ENCODE assay signal across 2 cellular contexts in genomic region chr2:46852598-46852997, GRCh38.
TF ChIP-seq lines count a peak whose summit lies in the region.

No MANE protein-coding gene starts in this region.

TF ChIP-seq in A549, 52 proteins besides CTCF, POLR2A, EP300 and RAD21 (continued from another document):
- no peak for TF ChIP-seq ATOH8 (CRISPR knock-in tag; IDR thresholded peaks at IDR 0.05; ENCODE audit: low read depth)
- TF ChIP-seq ELK1 (IDR thresholded peaks at IDR 0.05; ENCODE audit: low read depth, low read length): no peak
- TF ChIP-seq MAX (IDR thresholded peaks at IDR 0.05): no peak
- no peak for TF ChIP-seq KDM1A (IDR thresholded peaks at IDR 0.05; ENCODE audit: low read depth)
- no peak for TF ChIP-seq RNF2 (IDR thresholded peaks at IDR 0.05; ENCODE audit: borderline replicate concordance, low read depth)
- no peak for TF ChIP-seq MAFK (IDR thresholded peaks at IDR 0.05; ENCODE audit: partially characterized antibody)

TF ChIP-seq in K562, 482 proteins besides CTCF, POLR2A, EP300 and RAD21 (continued from another document and continues in another):
- no peak for TF ChIP-seq AFF4 (CRISPR knock-in tag; IDR thresholded peaks at IDR 0.05)
- no peak for TF ChIP-seq MITF (IDR thresholded peaks at IDR 0.05)
- TF ChIP-seq KLF1 (tag; IDR thresholded peaks at IDR 0.05): no peak
- TF ChIP-seq TAF7 (tag; IDR thresholded peaks at IDR 0.05): no peak
- no peak for TF ChIP-seq ZNF41 (CRISPR knock-in tag; conservative IDR thresholded peaks at IDR 0.05)
- TF ChIP-seq PCBP2 (IDR thresholded peaks at IDR 0.05; ENCODE audit: low read depth, low read length, poor library complexity, severe bottlenecking): no peak
- TF ChIP-seq EHMT2 (IDR thresholded peaks at IDR 0.05): 0 out of 2 replicates have a peak, but pooled peaks have one; percentile 15
- no peak for TF ChIP-seq KLF13 (tag; IDR thresholded peaks at IDR 0.05; ENCODE audit: borderline replicate concordance, low read depth)
- TF ChIP-seq ZNF75A (CRISPR knock-in tag; IDR thresholded peaks at IDR 0.05): no peak
- no peak for TF ChIP-seq SUPT5H (IDR thresholded peaks at IDR 0.05)
- no peak for TF ChIP-seq ZNF511 (CRISPR knock-in tag; IDR thresholded peaks at IDR 0.05)
- TF ChIP-seq ZSCAN32 (CRISPR knock-in tag; IDR thresholded peaks at IDR 0.05): no peak
- TF ChIP-seq CUX1 (CRISPR knock-in tag; IDR thresholded peaks at IDR 0.05): no peak
- TF ChIP-seq RB1 (IDR thresholded peaks at IDR 0.05; ENCODE audit: low read depth): no peak
- TF ChIP-seq ZBTB17 (CRISPR knock-in tag; IDR thresholded peaks at IDR 0.05): no peak
- TF ChIP-seq ZNF445 (CRISPR knock-in tag; IDR thresholded peaks at IDR 0.05; ENCODE audit: low read depth): no peak
- no peak for TF ChIP-seq CBX8 (IDR thresholded peaks at IDR 0.05; ENCODE audit: borderline replicate concordance, extremely low read depth, low read depth, low read length, poor library complexity, severe bottlenecking)
- TF ChIP-seq ZMIZ1 (IDR thresholded peaks at IDR 0.05; ENCODE audit: low read depth in 2 of 2, low read length in 2 of 2): no peak
- no peak for TF ChIP-seq ZNF217 (CRISPR knock-in tag; IDR thresholded peaks at IDR 0.05)
- peak; percentile 89 for TF ChIP-seq ZNF384 (IDR thresholded peaks at IDR 0.05; ENCODE audit: low read depth, low read length)
- TF ChIP-seq CBFA2T2 (conservative IDR thresholded peaks at IDR 0.05): no peak
- peak; percentile 28; the same call in 1 of the 2 replicates for TF ChIP-seq ARID1B (IDR thresholded peaks at IDR 0.05)
- no peak for TF ChIP-seq CSDE1 (IDR thresholded peaks at IDR 0.05)
- TF ChIP-seq AFF1 (IDR thresholded peaks at IDR 0.05; ENCODE audit: low read depth in 1 of 2, partially characterized antibody in 2 of 2): no peak
- TF ChIP-seq ZNF512 (tag; IDR thresholded peaks at IDR 0.05): 0 out of 2 replicates have a peak, but pooled peaks have one; percentile 24
- TF ChIP-seq SMARCA4 (IDR thresholded peaks at IDR 0.05): peak; percentile 72; the same call in 1 of the 2 replicates
- TF ChIP-seq ZNF668 (CRISPR knock-in tag; IDR thresholded peaks at IDR 0.05): no peak
- peak; percentile 30; the same call in 1 of the 2 replicates for TF ChIP-seq ZNF766 (CRISPR knock-in tag; conservative IDR thresholded peaks at IDR 0.05)
- no peak for TF ChIP-seq FOXP1 (CRISPR knock-in tag; IDR thresholded peaks at IDR 0.05)
- TF ChIP-seq RBM39 (optimal IDR thresholded peaks at IDR 0.05; ENCODE audit: low read depth, low read length): no peak
- TF ChIP-seq TAF9B (IDR thresholded peaks at IDR 0.05; ENCODE audit: partially characterized antibody): no peak
- no peak for TF ChIP-seq C11orf30 (IDR thresholded peaks at IDR 0.05; ENCODE audit: low read depth)
- TF ChIP-seq IRF1 (CRISPR knock-in tag; IDR thresholded peaks at IDR 0.05; ENCODE audit: borderline replicate concordance): no peak
- TF ChIP-seq VEZF1 (CRISPR knock-in tag; IDR thresholded peaks at IDR 0.05): no peak
